8 cellular contexts compared by ENCODE assay signal in the genomic region with DNA sequence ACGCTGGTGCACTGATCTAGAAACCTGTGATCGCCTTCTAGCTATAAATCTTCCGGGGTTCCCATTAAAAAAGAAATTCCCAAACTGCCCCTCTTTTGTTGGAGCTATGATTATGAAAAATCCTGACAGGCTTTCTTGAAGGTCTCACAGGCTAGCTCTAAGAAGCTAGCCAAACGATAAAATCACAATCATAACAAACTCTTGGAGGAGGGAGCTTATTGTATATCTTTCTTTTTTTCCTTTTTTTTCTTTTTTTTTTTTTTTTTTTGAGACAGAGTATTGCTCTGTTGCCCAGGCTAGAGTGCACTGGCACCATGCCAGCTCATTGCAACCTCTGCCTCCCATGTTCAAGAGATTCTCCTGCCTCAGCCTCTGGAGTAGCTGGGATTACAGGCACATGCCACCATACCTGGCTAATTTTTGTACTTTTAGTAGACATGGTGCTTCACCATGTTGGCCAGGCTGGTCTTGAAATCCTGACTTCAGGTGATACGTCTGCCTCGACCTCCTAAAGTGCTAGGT.
DNase-seq lines count a peak whose midpoint lies in the region; ATAC-seq and TF ChIP-seq lines count a peak whose summit lies in the region.

No MANE protein-coding gene starts in this region.

- H3K27ac ChIP-seq in GM23248 = peak overlapping the region; percentile 98
- H3K27ac ChIP-seq in SJCRH30 = peak overlapping the region; percentile 47
- peak overlapping the region; percentile 38 to 66 (median 50) for H3K27ac ChIP-seq in gastrocnemius medialis

- peak overlapping the region; percentile 54 for H3K4me3 ChIP-seq in GM23248
- H3K4me3 ChIP-seq in SJCRH30 = peak overlapping the region; percentile 26; the same call in 1 of the 2 replicates
- peak overlapping the region; percentile 33 for H3K4me3 ChIP-seq in epithelial cell of proximal tubule (ENCODE audit: low read depth, low read length)
- no peak overlapping the region for H3K4me3 ChIP-seq in gastrocnemius medialis

- DNase-seq in GM23248 (no peak), SJCRH30 (peak in 1 of 2 experiments; percentile 62), epithelial cell of proximal tubule (ENCODE audit: low read depth) (no peak), gastrocnemius medialis (no peak), NCI-H226 (no peak)

- intact Hi-C loops in gastrocnemius medialis (cut with DNase I; ENCODE audit: low total_unique reads) = no loop called here

- H3K27me3 ChIP-seq in GM23248 (replicated peaks; ENCODE audit: insufficient read depth) (no peaks in the 10 kb centered on the region), SJCRH30 (no peaks in the 10 kb centered on the region), gastrocnemius medialis (no peaks in the 10 kb centered on the region)

- TF ChIP-seq POLR2A in gastrocnemius medialis (IDR thresholded peaks at IDR 0.05) = no peak

- TF ChIP-seq CTCF in epithelial cell of proximal tubule (conservative IDR thresholded peaks at IDR 0.05; ENCODE audit: low read depth, low read length) (no peak), gastrocnemius medialis (IDR thresholded peaks at IDR 0.05 in 4 of 5, conservative IDR thresholded peaks at IDR 0.05 in 1 of 5) (no peak)

- H3K4me1 ChIP-seq in GM23248 (ENCODE audit: insufficient read depth) = peaks cover 80% of the 10 kb centered on the region
- H3K4me1 ChIP-seq in SJCRH30 = peaks cover 36% of the 10 kb centered on the region
- H3K4me1 ChIP-seq in gastrocnemius medialis = peaks cover 29% of the 10 kb centered on the region in 2 donors

- 28 to 30% methylated on average over 6 of the region's 6 CpGs for WGBS in GM23248 (ENCODE audit: low coverage in 1 of 2, low lambda C conversion rate in 2 of 2, missing lambda C conversion rate in 2 of 2), 2 experiments

- peaks cover 82% of the 10 kb centered on the region for H3K79me2 ChIP-seq in GM23248 (ENCODE audit: insufficient read depth)

- H3K4me2 ChIP-seq in GM23248 (ENCODE audit: unreplicated experiment) = peak overlapping the region; percentile 74

- no peaks in the 10 kb centered on the region for H3K36me3 ChIP-seq in GM23248 (ENCODE audit: low read depth)
- no peaks in the 10 kb centered on the region for H3K36me3 ChIP-seq in SJCRH30
- no peaks in the 10 kb centered on the region for H3K36me3 ChIP-seq in gastrocnemius medialis

- H3K9me2 ChIP-seq in GM23248 (ENCODE audit: insufficient read depth) = no peaks in the 10 kb centered on the region; the same call in 1 of the 2 replicates

- peak overlapping the region; percentile 62 for H3K9ac ChIP-seq in GM23248

- H3F3A ChIP-seq in GM23248 (ENCODE audit: insufficient read depth) = peaks cover 77% of the 10 kb centered on the region

- H3K9me3 ChIP-seq in GM23248 (ENCODE audit: low read depth) (no peaks in the 10 kb centered on the region), SJCRH30 (replicated peaks) (no peaks in the 10 kb centered on the region), gastrocnemius medialis (no peaks in the 10 kb centered on the region)

- in situ Hi-C loops in GM23248 (cut with MboI) (no loop called here), gastrocnemius medialis (cut with MboI; ENCODE audit: low sequenced_read_pairs in 4 of 4) (no loop called here)

- no peak for ATAC-seq in gastrocnemius medialis
- no peak for ATAC-seq in GM18870 (IDR thresholded peaks at IDR 0.05; ENCODE audit: unreplicated experiment)
- no peak for ATAC-seq in HG02870 (IDR thresholded peaks at IDR 0.05; ENCODE audit: unreplicated experiment)
- ATAC-seq in HG02981 (IDR thresholded peaks at IDR 0.05; ENCODE audit: unreplicated experiment) = no peak

- no peak overlapping the region for H2AFZ ChIP-seq in GM23248

- no peaks in the 10 kb centered on the region for H4K20me1 ChIP-seq in GM23248 (ENCODE audit: insufficient read depth)

Comparison
In these comparisons a context has a peak if more than half of its experiments do, and no peak if none do; other contexts are left out.
1. H3K27ac ChIP-seq: peak in every context shown above with its lines; median percentile 98 in GM23248; 50 in gastrocnemius medialis; 47 in SJCRH30.
2. H3K4me3 ChIP-seq: peak in GM23248 (single experiment), SJCRH30 (single experiment) and epithelial cell of proximal tubule (single experiment); none in gastrocnemius medialis (0 of 4).